Comparison of ENCODE assay signal across 1 cellular context in genomic region chr1:70459502-70460225, GRCh38.
TF ChIP-seq lines count a peak whose summit lies in the region.

No MANE protein-coding gene starts in this region.

TF ChIP-seq in K562, 482 proteins besides CTCF, POLR2A, EP300 and RAD21 (continued from another document and continues in another):
- TF ChIP-seq TSHZ1 (CRISPR knock-in tag; IDR thresholded peaks at IDR 0.05), result no peak
- no peak for TF ChIP-seq E2F4 (CRISPR knock-in tag; IDR thresholded peaks at IDR 0.05; ENCODE audit: low read depth)
- no peak for TF ChIP-seq TRIM28 (IDR thresholded peaks at IDR 0.05)
- TF ChIP-seq ZNF316 (IDR thresholded peaks at IDR 0.05), result peak; percentile 77
- TF ChIP-seq BRD9 (IDR thresholded peaks at IDR 0.05; ENCODE audit: low read depth, partially characterized antibody), result no peak
- TF ChIP-seq THAP7 (CRISPR knock-in tag; IDR thresholded peaks at IDR 0.05), result no peak
- no peak for TF ChIP-seq KDM4B (IDR thresholded peaks at IDR 0.05; ENCODE audit: borderline replicate concordance in 2 of 2, low read depth in 1 of 2)
- TF ChIP-seq ELF1 (tag; IDR thresholded peaks at IDR 0.05), result no peak
- TF ChIP-seq PTBP1 (IDR thresholded peaks at IDR 0.05; ENCODE audit: low read depth, low read length), result no peak
- TF ChIP-seq ARID3B (CRISPR knock-in tag; IDR thresholded peaks at IDR 0.05; ENCODE audit: borderline replicate concordance), result no peak
- no peak for TF ChIP-seq ZBTB11 (CRISPR knock-in tag; IDR thresholded peaks at IDR 0.05)
- TF ChIP-seq JUN (IDR thresholded peaks at IDR 0.05; ENCODE audit: borderline replicate concordance, low read depth, low read length), result peak; percentile 73; the same call in 1 of the 2 replicates
- no peak for TF ChIP-seq JUN (CRISPR knock-in tag; IDR thresholded peaks at IDR 0.05; ENCODE audit: borderline replicate concordance)
- no peak for TF ChIP-seq ZNF407 (IDR thresholded peaks at IDR 0.05; ENCODE audit: low read depth)
- peak; percentile 69 for TF ChIP-seq TEAD4 (IDR thresholded peaks at IDR 0.05; ENCODE audit: low read length)
- no peak for TF ChIP-seq TEAD4 (CRISPR knock-in tag; IDR thresholded peaks at IDR 0.05; ENCODE audit: borderline replicate concordance)
- TF ChIP-seq ZNF398 (CRISPR knock-in tag; IDR thresholded peaks at IDR 0.05), result no peak
- TF ChIP-seq ZNF24 (IDR thresholded peaks at IDR 0.05), result no peak
- no peak for TF ChIP-seq CUX1 (CRISPR knock-in tag; IDR thresholded peaks at IDR 0.05)
- TF ChIP-seq HDAC8 (tag; IDR thresholded peaks at IDR 0.05), result no peak
- no peak for TF ChIP-seq ELK1 (CRISPR knock-in tag; IDR thresholded peaks at IDR 0.05)
